In the genomic region with DNA sequence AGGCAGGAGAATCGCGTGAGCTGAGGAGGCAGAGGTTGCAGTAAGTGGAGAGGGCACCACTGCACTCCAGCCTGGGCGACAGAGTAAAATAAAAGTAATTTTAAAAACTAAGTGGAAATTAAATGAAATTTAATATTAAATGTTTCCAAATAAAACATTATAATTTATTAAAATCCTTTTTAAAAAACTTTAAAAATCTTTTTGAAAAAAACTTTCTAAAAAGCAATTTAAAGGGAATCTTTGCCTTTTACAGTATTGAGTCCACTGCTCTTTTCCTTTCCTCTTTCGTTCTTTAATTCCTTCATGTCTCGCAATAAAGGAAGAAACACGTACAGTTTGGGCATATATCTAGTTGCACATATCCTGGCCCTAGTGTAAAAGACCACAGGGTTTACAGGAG, we compare ENCODE assay signal across 16 cellular contexts.
DNase-seq lines count a peak whose midpoint lies in the region; ATAC-seq, FAIRE-seq and TF ChIP-seq lines count a peak whose summit lies in the region.
"Had no signal": no experiment of that assay in that cellular context is flagged by ENCODE, and none has a peak within 500 bp of the region (broad histone marks: within the 10 kb centered on the region; RNA-seq: fewer than 3 reads in every experiment).

No MANE protein-coding gene starts in this region.

- no peak overlapping the region for H3K9ac ChIP-seq in duodenal mucosa (ENCODE audit: low read depth in 1 of 2, low read length in 2 of 2)

- in situ Hi-C loops in HAP-1 (cut with MboI; ENCODE audit: low sequenced_read_pairs): no loop called here

- no peak for TF ChIP-seq EP300 in A549 (IDR thresholded peaks at IDR 0.05)
- no peak for TF ChIP-seq EP300 in ovary (IDR thresholded peaks at IDR 0.05)

- H3K4me3 ChIP-seq in A549 (peak overlapping the region; percentile 19; the same call in 1 of the 3 replicates), duodenal mucosa (ENCODE audit: low read depth in 1 of 2, low read length in 2 of 2) (peak overlapping the region; percentile 19 to 21), ovary (peak overlapping the region; percentile 14), HAP-1 (no peak overlapping the region)

- POLR2A ChIA-PET in A549 (lab: Yijun Ruan, JAX): no interaction called here

- no peaks in the 10 kb centered on the region for H3K36me3 Mint-ChIP-seq in HFFc6 (ENCODE audit: low read depth)
- H3K36me3 Mint-ChIP-seq in activated naive CD8-positive, alpha-beta T cell treated with anti-CD3 and anti-CD28 coated beads, Interleukin-2, amount 50 U/mL, for 24 hours (ENCODE audit: low read depth): no peaks in the 10 kb centered on the region
- H3K36me3 Mint-ChIP-seq: T-cell had no signal

- CTCF ChIA-PET in A549 (lab: Yijun Ruan, JAX): interaction anchor here (0.7 to 18.9 kb wide), 34 partner anchors 8 to 418 kb away, joined by 3 to 371 read pairs (median 5); a partner anchor contains a TSS

- 0 out of 3 replicates have a peak, but pooled peaks cover 4% of the 10 kb centered on the region for H3K4me1 ChIP-seq in A549
- H3K4me1 ChIP-seq in duodenal mucosa (ENCODE audit: control insufficient read depth in 1 of 2, insufficient read depth in 2 of 2, low read length in 2 of 2): peaks cover 4 to 5% of the 10 kb centered on the region in 2 donors
- no peaks in the 10 kb centered on the region for H3K4me1 ChIP-seq in ovary (ENCODE audit: insufficient read depth)
- H3K4me1 ChIP-seq in HAP-1: peaks cover 13% of the 10 kb centered on the region

- no peak for DNase-seq in A549 (ENCODE audit: low read depth in 1 of 2, low spot score in 1 of 2)
- no peak for DNase-seq in HFFc6
- no peak for DNase-seq in ovary
- no peak for DNase-seq in COLO668 (lab: John Stamatoyannopoulos, UW; ENCODE audit: unreplicated experiment)
- no peak for DNase-seq in pons (ENCODE audit: low spot score)
- no peak for DNase-seq in HAP-1 (ENCODE audit: low spot score in 2 of 2)
- no peak for DNase-seq in activated naive CD8-positive, alpha-beta T cell treated with anti-CD3 and anti-CD28 coated beads, Interleukin-2, amount 50 U/mL, for 24 hours
- DNase-seq: activated T-cell treated with anti-CD3 and anti-CD28 coated beads, Interleukin-2, amount 50 U/mL, for 4 hours; retina; stimulated activated naive CD4-positive, alpha-beta T cell treated with Interleukin-2 at 50 U/mL for 16 hours had no signal

- intact Hi-C loops in ovary (cut with DNase I): loop anchor here (2.0 to 10.0 kb wide), 5 partner anchors 146 to 416 kb away; no protein-coding TSS in a partner anchor

- no peaks in the 10 kb centered on the region for H3K27me3 ChIP-seq in duodenal mucosa (ENCODE audit: control insufficient read depth in 1 of 2, insufficient read depth in 2 of 2, low read length in 2 of 2)
- no peaks in the 10 kb centered on the region for H3K27me3 ChIP-seq in ovary
- H3K27me3 ChIP-seq in HAP-1 (ENCODE audit: low read depth): no peaks in the 10 kb centered on the region

- WGBS in A549 (ENCODE audit: missing lambda C conversion rate): 37% methylated on average over 6 of the region's 6 CpGs
- WGBS in ovary, 3 donors: 60 to 63% (median 61%) methylated on average over 6 of the region's 6 CpGs

- no peaks in the 10 kb centered on the region for H3K9me3 Mint-ChIP-seq in HFFc6
- no peaks in the 10 kb centered on the region for H3K9me3 Mint-ChIP-seq in activated naive CD8-positive, alpha-beta T cell treated with anti-CD3 and anti-CD28 coated beads, Interleukin-2, amount 50 U/mL, for 24 hours
- H3K9me3 Mint-ChIP-seq: activated CD4-positive, alpha-beta memory T cell treated with anti-CD3 and anti-CD28 coated beads, Interleukin-2, amount 10 ng/mL, durations not matched to agents 7 days and 5 days; activated T-cell treated with anti-CD3 and anti-CD28 coated beads, Interleukin-2, amount 50 U/mL, for 4 hours; T-cell had no signal

- H3K4me3 Mint-ChIP-seq in HFFc6: peak overlapping the region; percentile 49; the same call in 1 of the 2 replicates
- no peak overlapping the region for H3K4me3 Mint-ChIP-seq in activated naive CD8-positive, alpha-beta T cell treated with anti-CD3 and anti-CD28 coated beads, Interleukin-2, amount 50 U/mL, for 24 hours
- H3K4me3 Mint-ChIP-seq: activated CD4-positive, alpha-beta memory T cell treated with anti-CD3 and anti-CD28 coated beads, Interleukin-2, amount 10 ng/mL, durations not matched to agents 7 days and 5 days had no signal

- no peak for ATAC-seq in A549
- ATAC-seq in activated naive CD8-positive, alpha-beta T cell treated with anti-CD3 and anti-CD28 coated beads, Interleukin-2, amount 50 U/mL, for 24 hours: no peak

- H3K36me3 ChIP-seq in duodenal mucosa (ENCODE audit: control insufficient read depth in 1 of 2, insufficient read depth in 2 of 2, low read length in 2 of 2): no peaks in the 10 kb centered on the region
- H3K36me3 ChIP-seq in ovary: no peaks in the 10 kb centered on the region
- no peaks in the 10 kb centered on the region for H3K36me3 ChIP-seq in HAP-1 (replicated peaks)
- H3K36me3 ChIP-seq: heart left ventricle, WERI-Rb-1 had no signal

- H3K4me1 Mint-ChIP-seq in HFFc6 (ENCODE audit: low read depth): peaks cover 7% of the 10 kb centered on the region
- peaks cover 8% of the 10 kb centered on the region for H3K4me1 Mint-ChIP-seq in activated naive CD8-positive, alpha-beta T cell treated with anti-CD3 and anti-CD28 coated beads, Interleukin-2, amount 50 U/mL, for 24 hours

- TF ChIP-seq RAD21 in A549 (conservative IDR thresholded peaks at IDR 0.05 in 1 of 2, IDR thresholded peaks at IDR 0.05 in 1 of 2): no peak

- TF ChIP-seq POLR2A in A549 (IDR thresholded peaks at IDR 0.05; ENCODE audit: low read length): no peak
- no peak for TF ChIP-seq POLR2A in ovary (IDR thresholded peaks at IDR 0.05)

- peak overlapping the region; percentile 67 for H3K4me2 ChIP-seq in A549

- no peak for TF ChIP-seq CTCF in A549 (IDR thresholded peaks at IDR 0.05)
- TF ChIP-seq CTCF in HFFc6 (IDR thresholded peaks at IDR 0.05): no peak
- TF ChIP-seq CTCF in ovary (IDR thresholded peaks at IDR 0.05): no peak

- FAIRE-seq in A549 (lab: Jason Lieb, UNC): no peak
- FAIRE-seq: urothelium cell line had no signal

- H3K27ac ChIP-seq in A549 (0 out of 6 replicates have a peak overlapping the region, but pooled peaks of 1 of the 2 experiments have one; percentile 56), duodenal mucosa (ENCODE audit: low read depth, low read length) (no peak overlapping the region), ovary (no peak overlapping the region)
- H3K27ac ChIP-seq: heart left ventricle, WERI-Rb-1 had no signal

- H3K9me3 ChIP-seq in A549: peaks cover 18% of the 10 kb centered on the region
- H3K9me3 ChIP-seq in duodenal mucosa (ENCODE audit: control insufficient read depth in 1 of 2, low read length in 2 of 2): no peaks in the 10 kb centered on the region
- H3K9me3 ChIP-seq in ovary: no peaks in the 10 kb centered on the region
- H3K9me3 ChIP-seq in HAP-1: no peaks in the 10 kb centered on the region
- H3K9me3 ChIP-seq: heart left ventricle had no signal

- H3K27ac Mint-ChIP-seq in HFFc6: no peak overlapping the region
- no peak overlapping the region for H3K27ac Mint-ChIP-seq in activated naive CD8-positive, alpha-beta T cell treated with anti-CD3 and anti-CD28 coated beads, Interleukin-2, amount 50 U/mL, for 24 hours
- H3K27ac Mint-ChIP-seq: activated CD4-positive, alpha-beta memory T cell treated with anti-CD3 and anti-CD28 coated beads, Interleukin-2, amount 10 ng/mL, durations not matched to agents 7 days and 5 days had no signal

- peaks cover 16% of the 10 kb centered on the region for H3K27me3 Mint-ChIP-seq in HFFc6 (ENCODE audit: insufficient read depth)
- H3K27me3 Mint-ChIP-seq in activated naive CD8-positive, alpha-beta T cell treated with anti-CD3 and anti-CD28 coated beads, Interleukin-2, amount 50 U/mL, for 24 hours: peaks cover 11% of the 10 kb centered on the region

TF ChIP-seq in A549, 52 proteins besides CTCF, POLR2A, EP300 and RAD21:
- no peak for TF ChIP-seq POLR2AphosphoS2 (conservative IDR thresholded peaks at IDR 0.05; ENCODE audit: low read length)
- no peak for TF ChIP-seq FOSB (CRISPR knock-in tag; IDR thresholded peaks at IDR 0.05)
- TF ChIP-seq MAZ (IDR thresholded peaks at IDR 0.05; ENCODE audit: borderline replicate concordance, low read depth, low read length): no peak
- no peak for TF ChIP-seq HDAC2 (IDR thresholded peaks at IDR 0.05)
- TF ChIP-seq CBX2 (IDR thresholded peaks at IDR 0.05; ENCODE audit: borderline replicate concordance, low read depth): no peak
- TF ChIP-seq RARB (CRISPR knock-in tag; IDR thresholded peaks at IDR 0.05): no peak
- TF ChIP-seq FOXS1 (CRISPR knock-in tag; IDR thresholded peaks at IDR 0.05): no peak
- TF ChIP-seq HOXA7 (CRISPR knock-in tag; IDR thresholded peaks at IDR 0.05): no peak
